8 cellular contexts compared by ENCODE assay signal in the genomic region with DNA sequence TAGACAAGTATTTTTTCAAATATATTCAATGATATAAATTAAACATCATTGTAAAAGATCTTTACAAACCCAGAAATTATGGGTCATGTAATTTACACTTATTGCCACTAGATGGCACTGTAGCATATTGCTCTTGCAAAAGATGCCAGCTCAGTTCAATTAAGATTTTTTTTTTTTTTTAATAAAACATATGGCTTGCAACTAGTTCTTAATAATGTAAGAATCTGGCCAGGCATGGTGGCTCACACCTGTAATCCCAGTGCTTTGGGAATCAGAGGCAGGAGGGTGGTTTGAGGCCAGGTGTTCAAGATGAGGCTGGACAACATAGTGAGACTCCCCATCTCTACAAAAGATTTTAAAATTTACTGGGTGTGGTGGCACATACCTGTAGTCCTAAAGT. TPM values are rescaled to one million over a fixed set of nuclear protein-coding genes. Genes with fewer than 3 reads are reported as not detected.
A peak's percentile ranks its signal among the peaks of the same experiment; 100 is the strongest.
DNase-seq lines count a peak whose midpoint lies in the region; ATAC-seq, FAIRE-seq and TF ChIP-seq lines count a peak whose summit lies in the region.

No MANE protein-coding gene starts in this region.

- peak; percentile 72 for TF ChIP-seq CTCF in astrocyte (IDR thresholded peaks at IDR 0.05; ENCODE audit: insufficient read depth, low read depth, low read length)

- ATAC-seq in left lobe of liver (peak; percentile 80), GM21786 (IDR thresholded peaks at IDR 0.05; ENCODE audit: unreplicated experiment) (no peak)

- H4K20me1 ChIP-seq in astrocyte (ENCODE audit: insufficient read depth, low read length): no peaks in the 10 kb centered on the region

- H3K79me2 ChIP-seq in astrocyte (ENCODE audit: insufficient read depth, low read length): no peaks in the 10 kb centered on the region

- no peak overlapping the region for H3K27ac ChIP-seq in astrocyte (ENCODE audit: low read depth, low read length)

- H3K27ac Mint-ChIP-seq in astrocyte (ENCODE audit: unreplicated experiment): no peak overlapping the region
- no peak overlapping the region for H3K27ac Mint-ChIP-seq in T-helper 2 cell treated with Interferon-gamma antibody and Interleukin-4, amounts not matched to agents 5 μg/mL and 100 μg/mL, for 36 hours

- FAIRE-seq in astrocyte (lab: Jason Lieb, UNC): no peak

- H2AFZ ChIP-seq in astrocyte (ENCODE audit: low read depth, low read length): no peak overlapping the region

- DNase-seq in NCI-H2196 (lab: John Stamatoyannopoulos, UW; ENCODE audit: unreplicated experiment) (peak; percentile 10), NCI-H2196 treated with DMSO at 0.1 percent for 48 hours (lab: John Stamatoyannopoulos, UW; ENCODE audit: unreplicated experiment) (no peak), NCI-H1105 treated with DMSO at 0.1 percent for 48 hours (lab: John Stamatoyannopoulos, UW) (peak; percentile 14), astrocyte (ENCODE audit: low read depth) (no peak), left lobe of liver (ENCODE audit: low spot score) (no peak), amygdala (lab: John Stamatoyannopoulos, UW) (no peak)
- DNase-seq in T-helper 2 cell treated with Interferon-gamma antibody and Interleukin-4, amounts not matched to agents 5 μg/mL and 100 μg/mL, for 36 hours (ENCODE audit: low spot score): no peak

- peaks cover 11% of the 10 kb centered on the region for H3K4me1 ChIP-seq in astrocyte (ENCODE audit: insufficient read depth, low read length)

- no peaks in the 10 kb centered on the region for H3K27me3 ChIP-seq in astrocyte (ENCODE audit: insufficient read depth, low read length)

- no peaks in the 10 kb centered on the region for H3K36me3 ChIP-seq in astrocyte (ENCODE audit: insufficient read depth, low read length)

- peaks cover 9% of the 10 kb centered on the region for H3K27me3 Mint-ChIP-seq in astrocyte (ENCODE audit: low read depth, unreplicated experiment)
- no peaks in the 10 kb centered on the region for H3K27me3 Mint-ChIP-seq in T-helper 2 cell treated with Interferon-gamma antibody and Interleukin-4, amounts not matched to agents 5 μg/mL and 100 μg/mL, for 36 hours (ENCODE audit: low read depth)

- no peak overlapping the region for H3K4me2 ChIP-seq in astrocyte (ENCODE audit: low read length)

- H3K9ac ChIP-seq in astrocyte (ENCODE audit: low read length): no peak overlapping the region

- H3K4me3 Mint-ChIP-seq in astrocyte (ENCODE audit: unreplicated experiment): no peak overlapping the region
- H3K4me3 Mint-ChIP-seq in T-helper 2 cell treated with Interferon-gamma antibody and Interleukin-4, amounts not matched to agents 5 μg/mL and 100 μg/mL, for 36 hours: no peak overlapping the region

- H3K4me1 Mint-ChIP-seq in astrocyte (ENCODE audit: low read depth, unreplicated experiment): peaks cover 14% of the 10 kb centered on the region
- H3K4me1 Mint-ChIP-seq in T-helper 2 cell treated with Interferon-gamma antibody and Interleukin-4, amounts not matched to agents 5 μg/mL and 100 μg/mL, for 36 hours (ENCODE audit: low read depth): peaks cover 12% of the 10 kb centered on the region

- no peak overlapping the region for H3K4me3 ChIP-seq in astrocyte (ENCODE audit: insufficient read depth, low read depth, low read length)

- no peaks in the 10 kb centered on the region for H3K36me3 Mint-ChIP-seq in astrocyte (ENCODE audit: low read depth, unreplicated experiment)
- H3K36me3 Mint-ChIP-seq in T-helper 2 cell treated with Interferon-gamma antibody and Interleukin-4, amounts not matched to agents 5 μg/mL and 100 μg/mL, for 36 hours (ENCODE audit: low read depth): no peaks in the 10 kb centered on the region

- H3K9me3 ChIP-seq in astrocyte (ENCODE audit: insufficient read depth, low read depth, low read length): no peaks in the 10 kb centered on the region

- peaks cover 4% of the 10 kb centered on the region for H3K9me3 Mint-ChIP-seq in astrocyte (ENCODE audit: unreplicated experiment)
- H3K9me3 Mint-ChIP-seq in T-helper 2 cell treated with Interferon-gamma antibody and Interleukin-4, amounts not matched to agents 5 μg/mL and 100 μg/mL, for 36 hours: no peaks in the 10 kb centered on the region

RNA-seq across cellular contexts. Expression of a gene that starts 49.4 kb away (rescaled TPM):
- 49.1 and 49.2 TPM in 2 replicates for total RNA-seq in astrocyte
- 8.4 TPM for total RNA-seq in left lobe of liver

Comparison
In these comparisons a context has a peak if more than half of its experiments do, and no peak if none do; other contexts are left out.
1. DNase-seq: peak in NCI-H2196 (single experiment) and NCI-H1105 treated with DMSO at 0.1 percent for 48 hours (single experiment); none in NCI-H2196 treated with DMSO at 0.1 percent for 48 hours (single experiment), astrocyte (single experiment), left lobe of liver (single experiment), T-helper 2 cell treated with Interferon-gamma antibody and Interleukin-4, amounts not matched to agents 5 μg/mL and 100 μg/mL, for 36 hours (single experiment) and amygdala (0 of 56).